17 cellular contexts compared by ENCODE assay signal in genomic region chr4:79831701-79832514, GRCh38.
"Had no signal": no experiment of that assay in that cellular context is flagged by ENCODE, and none has a peak within 500 bp of the region (broad histone marks: within the 10 kb centered on the region; RNA-seq: fewer than 3 reads in every experiment).

No MANE protein-coding gene starts in this region.

- ATAC-seq: naive thymus-derived CD8-positive, alpha-beta T cell; sciatic nerve; stimulated activated naive B cell treated with anti-CD40 and anti-IgM and Interleukin-4, amounts not matched to agents 10 μg/mL and 1 μg/mL and 100 μg/mL, for 72 hours had no signal

- H3K27ac Mint-ChIP-seq: activated T-helper 2 cell treated with anti-CD3 and anti-CD28 coated beads, Interferon-gamma antibody, Interleukin-2, Interleukin-4, amounts not matched to agents 10 μg/mL and 5 μg/mL and 100 μg/mL, durations not matched to agents 14 hours and 24 hours and 36 hours; dendritic cell treated with granulocyte-macrophage colony-stimulating factor and Interleukin-4, amounts not matched to agents 40 ng/mL and 50 ng/mL, for 4 days; memory B cell; naive thymus-derived CD8-positive, alpha-beta T cell; stimulated activated naive B cell treated with anti-CD40 and anti-IgM and Interleukin-4, amounts not matched to agents 10 μg/mL and 1 μg/mL and 100 μg/mL, for 72 hours had no signal

- H3K27me3 Mint-ChIP-seq: dendritic cell treated with granulocyte-macrophage colony-stimulating factor and Interleukin-4, amounts not matched to agents 40 ng/mL and 50 ng/mL, for 4 days; stimulated activated naive B cell treated with anti-CD40 and anti-IgM and Interleukin-4, amounts not matched to agents 10 μg/mL and 1 μg/mL and 100 μg/mL, for 72 hours had no signal

- H3K9me3 Mint-ChIP-seq: activated T-helper 2 cell treated with anti-CD3 and anti-CD28 coated beads, Interferon-gamma antibody, Interleukin-2, Interleukin-4, amounts not matched to agents 10 μg/mL and 5 μg/mL and 100 μg/mL, durations not matched to agents 14 hours and 24 hours and 36 hours had no signal

- H3K27me3 ChIP-seq: adrenal gland, neutrophil, thyroid gland had no signal

- H3K9me3 ChIP-seq: adrenal gland, neutrophil, thyroid gland had no signal

- H3K9ac ChIP-seq: parathyroid adenoma had no signal

- H3K4me1 Mint-ChIP-seq: memory B cell; naive thymus-derived CD8-positive, alpha-beta T cell had no signal

- H3K79me2 ChIP-seq: parathyroid adenoma had no signal

- H3K4me3 Mint-ChIP-seq: dendritic cell treated with granulocyte-macrophage colony-stimulating factor and Interleukin-4, amounts not matched to agents 40 ng/mL and 50 ng/mL, for 4 days; memory B cell; naive thymus-derived CD8-positive, alpha-beta T cell; stimulated activated naive B cell treated with anti-CD40 and anti-IgM and Interleukin-4, amounts not matched to agents 10 μg/mL and 1 μg/mL and 100 μg/mL, for 72 hours had no signal

- H3K4me1 ChIP-seq: adrenal gland, parathyroid adenoma, thyroid gland had no signal

- H3K27ac ChIP-seq: adrenal gland, neutrophil, parathyroid adenoma, thyroid gland had no signal

- H3K36me3 ChIP-seq: adrenal gland, neutrophil, thyroid gland had no signal

- H3K4me3 ChIP-seq: adrenal gland, thyroid gland had no signal

- H2AFZ ChIP-seq: parathyroid adenoma had no signal

- H3K36me3 Mint-ChIP-seq: memory B cell; stimulated activated naive B cell treated with anti-CD40 and anti-IgM and Interleukin-4, amounts not matched to agents 10 μg/mL and 1 μg/mL and 100 μg/mL, for 72 hours had no signal

- DNase-seq: activated CD4-positive, alpha-beta T cell treated with anti-CD3 and anti-CD28 coated beads for 48 hours; activated CD8-positive, alpha-beta memory T cell treated with anti-CD3 and anti-CD28 coated beads, Interleukin-2, amount 50 U/mL, for 4 hours; activated naive CD4-positive, alpha-beta T cell treated with Interleukin-2 at 50 U/mL for 16 hours; adrenal gland; effector CD8-positive, alpha-beta T cell; naive thymus-derived CD8-positive, alpha-beta T cell; stimulated activated CD4-positive, alpha-beta T cell treated with anti-CD3 and anti-CD28 coated beads, Interleukin-4, amount 100 ng/mL, for 4 hours; stimulated activated naive B cell treated with anti-CD40 and anti-IgM and Interleukin-4, amounts not matched to agents 10 μg/mL and 1 μg/mL and 100 μg/mL, for 72 hours; SW 1271; T-helper 2 cell; thyroid gland had no signal
